Comparison of ENCODE assay signal across 19 cellular contexts in genomic region chr17:29331330-29331729, GRCh38. TPM values are rescaled to one million over a fixed set of nuclear protein-coding genes. Genes with fewer than 3 reads are reported as not detected.
DNase-seq lines count a peak whose midpoint lies in the region; ATAC-seq, FAIRE-seq and TF ChIP-seq lines count a peak whose summit lies in the region.
"Had no signal": no experiment of that assay in that cellular context is flagged by ENCODE, and none has a peak within 500 bp of the region (broad histone marks: within the 10 kb centered on the region; RNA-seq: fewer than 3 reads in every experiment).

No MANE protein-coding gene starts in this region.

- TF ChIP-seq RAD21 in HepG2 (CRISPR knock-in tag; IDR thresholded peaks at IDR 0.05) = no peak

- no peak for TF ChIP-seq CTCF in HepG2 (CRISPR knock-in tag; IDR thresholded peaks at IDR 0.05)
- no peak for TF ChIP-seq CTCF in right lobe of liver (IDR thresholded peaks at IDR 0.05)
- no peak for TF ChIP-seq CTCF in mucosa of descending colon (IDR thresholded peaks at IDR 0.05)
- no peak for TF ChIP-seq CTCF in transverse colon (IDR thresholded peaks at IDR 0.05)
- no peak for TF ChIP-seq CTCF in smooth muscle cell (IDR thresholded peaks at IDR 0.05; ENCODE audit: borderline replicate concordance, insufficient read depth, poor library complexity, severe bottlenecking)

- H3K4me1 ChIP-seq in HepG2 (ENCODE audit: insufficient read depth, low read length) (peaks cover 16% of the 10 kb centered on the region), right lobe of liver (no peaks in the 10 kb centered on the region), mucosa of descending colon (ENCODE audit: low read depth) (no peaks in the 10 kb centered on the region), transverse colon (peaks cover 0 to 12% (median 5%) of the 10 kb centered on the region in 4 donors), smooth muscle cell (ENCODE audit: low read depth) (no peaks in the 10 kb centered on the region)
- H3K4me1 ChIP-seq: BLaER1 treated with 17β-estradiol and CSF1 and Interleukin-3, amounts not matched to agents 10 nM and 100 nM had no signal

- H3K9ac ChIP-seq in HepG2 (ENCODE audit: insufficient read depth, low read depth, low read length) (no peak overlapping the region), smooth muscle cell (ENCODE audit: low read depth) (no peak overlapping the region)
- H3K9ac ChIP-seq: BLaER1 treated with 17β-estradiol and CSF1 and Interleukin-3, amounts not matched to agents 10 nM and 100 nM had no signal

- H3K27ac ChIP-seq in HepG2 (ENCODE audit: extremely low read length, insufficient read depth, low read length) (no peak overlapping the region), right lobe of liver (no peak overlapping the region), transverse colon (peak overlapping the region in 3 of 4 donors; percentile 50 to 63 (median 59)), smooth muscle cell (ENCODE audit: low read depth) (no peak overlapping the region)
- H3K27ac ChIP-seq: BLaER1 treated with 17β-estradiol and CSF1 and Interleukin-3, amounts not matched to agents 10 nM and 100 nM had no signal

- no peak for FAIRE-seq in HepG2 (lab: Jason Lieb, UNC)
- FAIRE-seq: G401.6, GM12892, GM18507 had no signal

- POLR2A ChIA-PET in HepG2 (lab: Yijun Ruan, JAX) = interaction anchor here (1.2 kb wide), 1 partner anchor 59 kb away, joined by 3 read pairs; the partner anchor contains the start of gene TAOK1

- TF ChIP-seq POLR2A in HepG2 (IDR thresholded peaks at IDR 0.05; ENCODE audit: insufficient read depth in 1 of 2, low read depth in 2 of 2, low read length in 2 of 2) (no peak), right lobe of liver (IDR thresholded peaks at IDR 0.05) (no peak), transverse colon (IDR thresholded peaks at IDR 0.05) (no peak)

- H3K4me2 ChIP-seq in HepG2 (ENCODE audit: low read depth, low read length) = no peak overlapping the region
- no peak overlapping the region for H3K4me2 ChIP-seq in smooth muscle cell
- H3K4me2 ChIP-seq: BLaER1 treated with 17β-estradiol and CSF1 and Interleukin-3, amounts not matched to agents 10 nM and 100 nM had no signal

- BruUV-seq in HepG2 (replicated peaks; lab: Mats Ljungman, UMichigan) = no TSS peak

- intact Hi-C loops in HepG2 (cut with micrococcal nuclease; ENCODE audit: unreplicated experiment) = no loop called here
- intact Hi-C loops in right lobe of liver (cut with DNase I) = no loop called here
- intact Hi-C loops in mucosa of descending colon (cut with DNase I, micrococcal nuclease) = no loop called here
- intact Hi-C loops in transverse colon (cut with DNase I; ENCODE audit: low total_unique reads) = no loop called here

- H3K4me3 ChIP-seq in HepG2 (replicated peaks in 1 of 3; ENCODE audit: insufficient read depth in 1 of 3, low read depth in 2 of 3, low read length in 3 of 3) = no peak overlapping the region
- no peak overlapping the region for H3K4me3 ChIP-seq in right lobe of liver
- H3K4me3 ChIP-seq in mucosa of descending colon = no peak overlapping the region
- H3K4me3 ChIP-seq in transverse colon = no peak overlapping the region
- H3K4me3 ChIP-seq in smooth muscle cell = no peak overlapping the region
- H3K4me3 ChIP-seq: BLaER1 treated with 17β-estradiol and CSF1 and Interleukin-3, amounts not matched to agents 10 nM and 100 nM had no signal

- CTCF ChIA-PET in HepG2 (lab: Yijun Ruan, JAX; ENCODE audit: low intra/inter-chr PET ratio, low total read pairs) = no interaction called here

- ATAC-seq in HepG2 = peak; percentile 58
- ATAC-seq in right lobe of liver = no peak
- peak; percentile 97 for ATAC-seq in mucosa of descending colon
- ATAC-seq in GM19463 (IDR thresholded peaks at IDR 0.05; ENCODE audit: unreplicated experiment) = no peak
- ATAC-seq: CD8-positive, alpha-beta T cell; HCT116 had no signal

- TF ChIP-seq EP300 in HepG2 (IDR thresholded peaks at IDR 0.05; ENCODE audit: low read depth in 2 of 2, low read length in 2 of 2) = no peak
- no peak for TF ChIP-seq EP300 in HepG2 (CRISPR knock-in tag; IDR thresholded peaks at IDR 0.05; ENCODE audit: borderline replicate concordance)
- no peak for TF ChIP-seq EP300 in transverse colon (IDR thresholded peaks at IDR 0.05; ENCODE audit: low read depth)

- in situ Hi-C loops in HepG2 (cut with HindIII; ENCODE audit: extremely low pct_ligation_motif_present, low pct_unique_long_range_greater_than_20kb) = no loop called here
- in situ Hi-C loops in transverse colon (cut with MboI; ENCODE audit: low pct_ligation_motif_present in 1 of 4, low pct_unique_long_range_greater_than_20kb in 1 of 4, low sequenced_read_pairs in 3 of 4) = no loop called here

- H3K27me3 ChIP-seq in HepG2 (ENCODE audit: control insufficient read depth in 1 of 2, insufficient read depth in 2 of 2, low read length in 2 of 2) (peaks cover 0 to 1% of the 10 kb centered on the region in 2 experiments; a peak in 1 of 5 replicates), right lobe of liver (no peaks in the 10 kb centered on the region), transverse colon (no peaks in the 10 kb centered on the region), smooth muscle cell (ENCODE audit: low read depth) (no peaks in the 10 kb centered on the region)
- H3K27me3 ChIP-seq: BLaER1 treated with 17β-estradiol and CSF1 and Interleukin-3, amounts not matched to agents 10 nM and 100 nM had no signal

- H3K9me3 ChIP-seq in HepG2 (ENCODE audit: low read length) = no peaks in the 10 kb centered on the region
- H3K9me3 ChIP-seq in right lobe of liver = no peaks in the 10 kb centered on the region
- no peaks in the 10 kb centered on the region for H3K9me3 ChIP-seq in mucosa of descending colon
- no peaks in the 10 kb centered on the region for H3K9me3 ChIP-seq in transverse colon
- no peaks in the 10 kb centered on the region for H3K9me3 ChIP-seq in smooth muscle cell (replicated peaks; ENCODE audit: low read depth)
- H3K9me3 ChIP-seq: BLaER1 treated with 17β-estradiol and CSF1 and Interleukin-3, amounts not matched to agents 10 nM and 100 nM had no signal

- H4K20me1 ChIP-seq in HepG2 (ENCODE audit: insufficient read depth, low read length) (no peaks in the 10 kb centered on the region), smooth muscle cell (ENCODE audit: low read depth) (no peaks in the 10 kb centered on the region)
- H4K20me1 ChIP-seq: BLaER1 treated with 17β-estradiol and CSF1 and Interleukin-3, amounts not matched to agents 10 nM and 100 nM had no signal

- H3K79me2 ChIP-seq in HepG2 (ENCODE audit: insufficient read depth, low read length) (no peaks in the 10 kb centered on the region), smooth muscle cell (ENCODE audit: low read depth) (no peaks in the 10 kb centered on the region)

- H2AFZ ChIP-seq in HepG2 (ENCODE audit: low read length) (no peak overlapping the region), smooth muscle cell (ENCODE audit: low read depth) (no peak overlapping the region)

- H3F3A ChIP-seq in smooth muscle cell (ENCODE audit: low read depth) = no peaks in the 10 kb centered on the region

- DNase-seq in HepG2 (ENCODE audit: low spot score) = peak; percentile 13
- no peak for DNase-seq in right lobe of liver
- peak; percentile 4 for DNase-seq in astrocyte of the hippocampus (ENCODE audit: low read depth, low spot score)
- no peak for DNase-seq in mucosa of descending colon
- DNase-seq in transverse colon = no peak
- DNase-seq in kidney glomerular epithelial cell (lab: John Stamatoyannopoulos, UW) = no peak
- DNase-seq in smooth muscle cell (lab: John Stamatoyannopoulos, UW; ENCODE audit: unreplicated experiment) = no peak
- DNase-seq: 8988T; Calu3; CD8-positive, alpha-beta T cell; GOT3; H7; HFFc6 had no signal

- H3K36me3 ChIP-seq in HepG2 (replicated peaks in 1 of 2; ENCODE audit: control insufficient read depth in 1 of 2, insufficient read depth in 2 of 2, low read length in 2 of 2) = no peaks in the 10 kb centered on the region
- H3K36me3 ChIP-seq in right lobe of liver = no peaks in the 10 kb centered on the region
- no peaks in the 10 kb centered on the region for H3K36me3 ChIP-seq in mucosa of descending colon (ENCODE audit: low read depth)
- no peaks in the 10 kb centered on the region for H3K36me3 ChIP-seq in transverse colon
- H3K36me3 ChIP-seq in smooth muscle cell (ENCODE audit: low read depth) = no peaks in the 10 kb centered on the region
- H3K36me3 ChIP-seq: BLaER1 treated with 17β-estradiol and CSF1 and Interleukin-3, amounts not matched to agents 10 nM and 100 nM had no signal

RNA-seq across cellular contexts. Expression of gene NUFIP2, which starts 37.4 kb away (rescaled TPM):
- 30.8 and 51.1 TPM in 2 replicates for total RNA-seq in HepG2 (2016; rRNA removed; fragmentation: Illumina TruSeq; extraction: Trizol)
- 3.3 and 4.4 TPM in 2 replicates for total RNA-seq in HepG2 (2016; cell fraction: cytosol; rRNA removed; fragmentation: Illumina TruSeq; extraction: Trizol; ENCODE audit: low read depth)
- total RNA-seq in HepG2 (2016; cell fraction: insoluble cytoplasmic fraction; rRNA removed; fragmentation: Illumina TruSeq; extraction: Trizol) = 33.9 and 51.5 TPM in 2 replicates
- 12.2 and 14.5 TPM in 2 replicates for total RNA-seq in HepG2 (2016; cell fraction: membrane; rRNA removed; fragmentation: Illumina TruSeq; extraction: Trizol)
- total RNA-seq in HepG2 (2016; cell fraction: nucleus; rRNA removed; fragmentation: Illumina TruSeq; extraction: Trizol) = 29.2 and 31.4 TPM in 2 replicates
- polyA plus RNA-seq in HepG2 (2011; rRNA removed) = 7.2 and 10.3 TPM in 2 replicates
- polyA plus RNA-seq in HepG2 (2011; cell fraction: cytosol; rRNA removed) = 4.2 and 7.1 TPM in 2 replicates
- 26.3 and 51.8 TPM in 2 replicates for polyA plus RNA-seq in HepG2 (2011; cell fraction: nucleus; rRNA removed)
- 13.6 and 17.8 TPM in 2 replicates for polyA plus RNA-seq in HepG2 (2012)
- polyA plus RNA-seq in HepG2 (2016; cell fraction: cytosol; fragmentation: Illumina TruSeq; extraction: Trizol; ENCODE audit: low read depth) = 0.59 and 0.75 TPM in 2 replicates
- 27.2 and 28.3 TPM in 2 replicates for polyA plus RNA-seq in HepG2 (2016; cell fraction: insoluble cytoplasmic fraction; fragmentation: Illumina TruSeq; extraction: Trizol; ENCODE audit: low read depth)
- 3.1 TPM in 2 replicates for polyA plus RNA-seq in HepG2 (2016; cell fraction: membrane; fragmentation: Illumina TruSeq; extraction: Trizol; ENCODE audit: low read depth)
- polyA plus RNA-seq in HepG2 (2016; cell fraction: nucleus; fragmentation: Illumina TruSeq; extraction: Trizol; ENCODE audit: insufficient read depth, low read depth) = 32.0 and 35.0 TPM in 2 replicates
- 16.2 and 48.5 TPM in 2 replicates for polyA minus RNA-seq in HepG2 (2011; rRNA and poly(A)+ RNA removed; ENCODE audit: low replicate concordance)
- 18.9 and 19.5 TPM in 2 replicates for polyA minus RNA-seq in HepG2 (2011; cell fraction: cytosol; rRNA and poly(A)+ RNA removed)
- polyA minus RNA-seq in HepG2 (2011; cell fraction: nucleus; rRNA and poly(A)+ RNA removed) = 25.1 and 29.7 TPM in 2 replicates
- total RNA-seq in right lobe of liver = 10 to 100 TPM; 16.1 to 31.2 (median 22.5) TPM
- total RNA-seq in mucosa of descending colon = 10 to 100 TPM; 45.3 to 47.5 (median 45.9) TPM
- 10 to 100 TPM; 19.8 to 40.8 (median 25.4) TPM for total RNA-seq in transverse colon
- 50.3 and 61.2 TPM in 2 replicates for total RNA-seq in smooth muscle cell
- 8.3 and 8.9 TPM in 2 replicates for polyA plus RNA-seq in smooth muscle cell

RNA-seq across cellular contexts. Expression of gene TAOK1, which starts 58.8 kb away (rescaled TPM):
- total RNA-seq in HepG2 (2016; rRNA removed; fragmentation: Illumina TruSeq; extraction: Trizol) (23.0 and 36.2 TPM in 2 replicates), right lobe of liver (10 to 100 TPM; 17.1 to 37.1 (median 21.1) TPM), mucosa of descending colon (10 to 100 TPM; 50.0 to 76.3 (median 52.1) TPM), transverse colon (10 to 100 TPM; 27.5 to 92.4 (median 43.6) TPM), smooth muscle cell (58.7 and 76.8 TPM in 2 replicates)
- 7.0 and 9.1 TPM in 2 replicates for total RNA-seq in HepG2 (2016; cell fraction: cytosol; rRNA removed; fragmentation: Illumina TruSeq; extraction: Trizol; ENCODE audit: low read depth)
- total RNA-seq in HepG2 (2016; cell fraction: insoluble cytoplasmic fraction; rRNA removed; fragmentation: Illumina TruSeq; extraction: Trizol) = 23.9 and 35.6 TPM in 2 replicates
- 9.0 and 11.2 TPM in 2 replicates for total RNA-seq in HepG2 (2016; cell fraction: membrane; rRNA removed; fragmentation: Illumina TruSeq; extraction: Trizol)
- 29.2 and 33.5 TPM in 2 replicates for total RNA-seq in HepG2 (2016; cell fraction: nucleus; rRNA removed; fragmentation: Illumina TruSeq; extraction: Trizol)
- polyA plus RNA-seq in HepG2 (2011; rRNA removed) (10.3 and 14.1 TPM in 2 replicates), smooth muscle cell (4.7 and 4.9 TPM in 2 replicates)
- polyA plus RNA-seq in HepG2 (2011; cell fraction: cytosol; rRNA removed) = 4.6 and 8.1 TPM in 2 replicates
- polyA plus RNA-seq in HepG2 (2011; cell fraction: nucleus; rRNA removed) = 8.2 and 11.5 TPM in 2 replicates
- 12.5 and 13.0 TPM in 2 replicates for polyA plus RNA-seq in HepG2 (2012)
- 0.34 and 0.37 TPM in 2 replicates for polyA plus RNA-seq in HepG2 (2016; cell fraction: cytosol; fragmentation: Illumina TruSeq; extraction: Trizol; ENCODE audit: low read depth)
- 15.4 and 16.5 TPM in 2 replicates for polyA plus RNA-seq in HepG2 (2016; cell fraction: insoluble cytoplasmic fraction; fragmentation: Illumina TruSeq; extraction: Trizol; ENCODE audit: low read depth)
- polyA plus RNA-seq in HepG2 (2016; cell fraction: membrane; fragmentation: Illumina TruSeq; extraction: Trizol; ENCODE audit: low read depth) = 1.4 and 1.8 TPM in 2 replicates
- polyA plus RNA-seq in HepG2 (2016; cell fraction: nucleus; fragmentation: Illumina TruSeq; extraction: Trizol; ENCODE audit: insufficient read depth, low read depth) = 17.1 and 17.4 TPM in 2 replicates
- 18.5 and 31.2 TPM in 2 replicates for polyA minus RNA-seq in HepG2 (2011; rRNA and poly(A)+ RNA removed; ENCODE audit: low replicate concordance)
- polyA minus RNA-seq in HepG2 (2011; cell fraction: cytosol; rRNA and poly(A)+ RNA removed) = 29.5 and 45.7 TPM in 2 replicates
- polyA minus RNA-seq in HepG2 (2011; cell fraction: nucleus; rRNA and poly(A)+ RNA removed) = 48.7 and 64.9 TPM in 2 replicates

Comparison
In these comparisons a context has a peak if more than half of its experiments do, and no peak if none do; other contexts are left out.
1. ATAC-seq: peak in HepG2 (single experiment) and mucosa of descending colon (single experiment); none in right lobe of liver (0 of 4) and GM19463 (single experiment).
2. DNase-seq: peak in HepG2 (single experiment) and astrocyte of the hippocampus (single experiment); none in right lobe of liver (0 of 3), mucosa of descending colon (0 of 3), transverse colon (single experiment), kidney glomerular epithelial cell (single experiment) and smooth muscle cell (single experiment).
3. H3K27ac ChIP-seq: peak in transverse colon (3 of 4); none in HepG2 (single experiment), right lobe of liver (0 of 3) and smooth muscle cell (single experiment).